In genomic region chr7:30020535-30020934, GRCh38 we compare ENCODE assay signal across 20 cellular contexts.
A peak's percentile ranks its signal among the peaks of the same experiment; 100 is the strongest.
DNase-seq lines count a peak whose midpoint lies in the region; ATAC-seq and TF ChIP-seq lines count a peak whose summit lies in the region.
"Had no signal": no experiment of that assay in that cellular context is flagged by ENCODE, and none has a peak within 500 bp of the region (broad histone marks: within the 10 kb centered on the region; RNA-seq: fewer than 3 reads in every experiment).

No MANE protein-coding gene starts in this region.

- H3K27me3 Mint-ChIP-seq in memory B cell, result no peaks in the 10 kb centered on the region
- H3K27me3 Mint-ChIP-seq: CD4-positive, alpha-beta T cell had no signal

- H3K36me3 ChIP-seq in Loucy (ENCODE audit: insufficient read depth, low read length), result peaks cover 5% of the 10 kb centered on the region; the same call in 1 of the 2 replicates
- peaks cover 53% of the 10 kb centered on the region for H3K36me3 ChIP-seq in RWPE2 (ENCODE audit: low read depth)

- H3K4me1 ChIP-seq in Loucy (ENCODE audit: insufficient read depth, low read length, poor library complexity, severe bottlenecking), result peaks cover 40% of the 10 kb centered on the region
- peaks cover 20% of the 10 kb centered on the region for H3K4me1 ChIP-seq in RWPE2 (ENCODE audit: insufficient read depth, poor library complexity, severe bottlenecking)
- H3K4me1 ChIP-seq: BE2C had no signal

- no peaks in the 10 kb centered on the region for H4K20me1 ChIP-seq in Loucy (ENCODE audit: insufficient read depth, low read length, poor library complexity, severe bottlenecking)

- H3K4me1 Mint-ChIP-seq in memory B cell, result peaks cover 11% of the 10 kb centered on the region

- DNase-seq in DMS53 treated with DMSO at 0.1 percent for 48 hours (lab: John Stamatoyannopoulos, UW; ENCODE audit: unreplicated experiment) (peak; percentile 12), RWPE2 (ENCODE audit: low spot score) (no peak), memory B cell (ENCODE audit: low spot score in 2 of 2) (no peak), NCI-H2029 treated with DMSO at 0.1 percent for 48 hours (lab: John Stamatoyannopoulos, UW) (no peak), UCSD-AML1 (lab: John Stamatoyannopoulos, UW; ENCODE audit: unreplicated experiment) (no peak)
- DNase-seq in stimulated activated CD4-positive, alpha-beta T cell treated with anti-CD3 and anti-CD28 coated beads, Interleukin-12 subunit alpha, Interleukin-12 subunit beta, amount 100 ng/mL, for 4 hours, result no peak
- DNase-seq: BE2C; CD4-positive, alpha-beta T cell; DMS79 treated with DMSO at 0.1 percent for 48 hours; H9; NCI-H1417 treated with DMSO at 0.1 percent for 48 hours; NCI-H2029; NCI-H2171 treated with DMSO at 0.1 percent for 48 hours; NCI-H446 treated with DMSO at 0.1 percent for 48 hours; NCI-H774; Peyer's patch; SIG-M5; T-helper 2 cell had no signal

- H3K9me2 ChIP-seq in Loucy (replicated peaks; ENCODE audit: low read depth, low read length), result no peaks in the 10 kb centered on the region

- peaks cover 25% of the 10 kb centered on the region for H3K79me2 ChIP-seq in Loucy (ENCODE audit: insufficient read depth, low read length)

- peaks cover 8% of the 10 kb centered on the region for H3K36me3 Mint-ChIP-seq in memory B cell

- no peak overlapping the region for H2AFZ ChIP-seq in Loucy (ENCODE audit: low read length)

- H3K9ac ChIP-seq in Loucy (ENCODE audit: low read depth, low read length, poor library complexity, severe bottlenecking), result no peak overlapping the region

- no peaks in the 10 kb centered on the region for H3K9me3 Mint-ChIP-seq in memory B cell
- H3K9me3 Mint-ChIP-seq: CD4-positive, alpha-beta T cell; H9 had no signal

- no peak overlapping the region for H3K27ac Mint-ChIP-seq in memory B cell
- H3K27ac Mint-ChIP-seq: CD4-positive, alpha-beta T cell; H9 had no signal

- peak overlapping the region; percentile 0 for H3K4me3 ChIP-seq in Loucy (ENCODE audit: low read length, poor library complexity, severe bottlenecking)
- H3K4me3 ChIP-seq in RWPE2 (ENCODE audit: severe bottlenecking), result no peak overlapping the region
- H3K4me3 ChIP-seq: Peyer's patch had no signal

- H3K27ac ChIP-seq in RWPE2 (ENCODE audit: poor library complexity, severe bottlenecking), result peak overlapping the region; percentile 12
- H3K27ac ChIP-seq: Peyer's patch had no signal

- H3K9me3 ChIP-seq in Loucy (ENCODE audit: insufficient read depth, low read depth, low read length) (no peaks in the 10 kb centered on the region), RWPE2 (ENCODE audit: severe bottlenecking) (no peaks in the 10 kb centered on the region)
- H3K9me3 ChIP-seq: BE2C, Peyer's patch had no signal

- no peaks in the 10 kb centered on the region for H3K27me3 ChIP-seq in Loucy (ENCODE audit: insufficient read depth, low read length, poor library complexity, severe bottlenecking)
- H3K27me3 ChIP-seq in RWPE2 (ENCODE audit: insufficient read depth, poor library complexity, severe bottlenecking), result no peaks in the 10 kb centered on the region
- H3K27me3 ChIP-seq: BE2C, Peyer's patch had no signal

- no peak overlapping the region for H3K4me3 Mint-ChIP-seq in memory B cell
- H3K4me3 Mint-ChIP-seq: CD4-positive, alpha-beta T cell; H9 had no signal

- H3K4me2 ChIP-seq in Loucy (ENCODE audit: low read depth, low read length, poor library complexity, severe bottlenecking), result peak overlapping the region; percentile 36

- no peaks in the 10 kb centered on the region for H3F3A ChIP-seq in Loucy (ENCODE audit: low read depth)

- ATAC-seq in RWPE2 (ENCODE audit: low read depth) (no peak), memory B cell (ENCODE audit: low read depth) (peak; percentile 76), GM21737 (IDR thresholded peaks at IDR 0.05; ENCODE audit: unreplicated experiment) (no peak)

- TF ChIP-seq CTCF in Loucy (conservative IDR thresholded peaks at IDR 0.05; ENCODE audit: low read length) (no peak), RWPE2 (IDR thresholded peaks at IDR 0.05; ENCODE audit: poor library complexity, severe bottlenecking) (no peak)
